17 cellular contexts compared by ENCODE assay signal in the genomic region with DNA sequence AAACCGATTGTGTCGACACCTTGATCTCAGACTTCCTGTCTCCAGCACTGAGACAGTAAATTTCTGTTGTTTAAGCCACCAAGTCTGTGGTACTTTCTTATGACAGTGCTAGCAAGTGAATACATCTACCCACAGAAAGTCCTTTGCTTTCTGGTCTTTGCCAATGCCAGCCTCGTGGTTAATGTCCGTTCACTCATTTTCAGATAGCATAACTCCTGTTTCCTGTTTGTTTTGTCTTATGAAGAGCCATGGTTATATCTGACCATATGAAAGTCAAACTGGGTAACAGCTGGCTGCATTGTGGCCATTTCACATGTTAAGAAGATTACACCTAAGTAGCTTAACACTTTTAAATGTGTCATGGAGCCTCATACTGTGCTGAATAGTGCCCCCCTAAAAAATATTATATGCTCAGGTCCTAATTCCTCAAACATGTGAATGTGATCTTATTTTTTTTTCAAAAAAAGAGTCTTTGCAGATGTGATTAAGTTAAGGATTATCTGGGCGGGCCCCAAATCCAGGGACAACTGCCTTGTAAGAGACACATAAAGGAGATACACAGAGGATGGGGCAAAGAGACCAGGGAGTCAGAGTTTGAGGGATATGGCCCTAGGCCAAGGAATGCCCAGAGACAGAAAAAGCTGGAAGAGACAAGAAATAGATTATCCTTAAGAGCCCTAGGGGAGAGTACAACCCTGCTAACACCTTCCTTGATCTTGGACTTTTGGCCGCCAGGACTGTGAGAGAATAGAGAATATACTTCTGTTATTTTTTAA.
DNase-seq lines count a peak whose midpoint lies in the region; ATAC-seq and TF ChIP-seq lines count a peak whose summit lies in the region.
"Had no signal": no experiment of that assay in that cellular context is flagged by ENCODE, and none has a peak within 500 bp of the region (broad histone marks: within the 10 kb centered on the region; RNA-seq: fewer than 3 reads in every experiment).

No MANE protein-coding gene starts in this region.

- peak; percentile 56 for ATAC-seq in GM19397 (IDR thresholded peaks at IDR 0.05; ENCODE audit: unreplicated experiment)
- peak; percentile 75 for ATAC-seq in HG03064 (IDR thresholded peaks at IDR 0.05; ENCODE audit: low read depth, unreplicated experiment)
- no peak for ATAC-seq in HG02571 (IDR thresholded peaks at IDR 0.05; ENCODE audit: unreplicated experiment)
- no peak for ATAC-seq in WTC11
- no peak for ATAC-seq in HG02970 (IDR thresholded peaks at IDR 0.05; ENCODE audit: low FRiP score, unreplicated experiment)
- ATAC-seq: gastrocnemius medialis, K562, lower lobe of right lung had no signal

- no peaks in the 10 kb centered on the region for H3K4me1 Mint-ChIP-seq in WTC11
- H3K4me1 Mint-ChIP-seq: CD8-positive, alpha-beta memory T cell had no signal

- H3K9me3 Mint-ChIP-seq in WTC11: peaks cover 12% of the 10 kb centered on the region

- POLR2A ChIA-PET in WTC11 (lab: Charles Lee): no interaction called here

- H3K4me3 ChIP-seq in GM12865 (ENCODE audit: low read depth, low read length): no peak overlapping the region
- H3K4me3 ChIP-seq: gastrocnemius medialis, K562, lower lobe of right lung had no signal

- no peaks in the 10 kb centered on the region for H3K27me3 Mint-ChIP-seq in WTC11 (ENCODE audit: low read depth)

- TF ChIP-seq CTCF in GM12865 (IDR thresholded peaks at IDR 0.05; ENCODE audit: insufficient read depth, low read depth, low read length, missing control alignments) (no peak), WTC11 (IDR thresholded peaks at IDR 0.05) (no peak)

- no peak overlapping the region for H3K27ac Mint-ChIP-seq in WTC11
- H3K27ac Mint-ChIP-seq: nephron had no signal

- CTCF ChIA-PET in WTC11 (lab: Charles Lee): no interaction called here

- H3K36me3 Mint-ChIP-seq in WTC11: no peaks in the 10 kb centered on the region; the same call in 1 of the 2 replicates
- H3K36me3 Mint-ChIP-seq: CD8-positive, alpha-beta memory T cell had no signal

- DNase-seq in GM12865 (ENCODE audit: low read depth): peak; percentile 92
- peak; percentile 97 for DNase-seq in NCI-H82 (lab: John Stamatoyannopoulos, UW)
- no peak for DNase-seq in NCI-H526 treated with DMSO at 0.1 percent for 48 hours (lab: John Stamatoyannopoulos, UW)
- DNase-seq in WTC11 (ENCODE audit: low spot score): no peak
- DNase-seq: aorta; CD8-positive, alpha-beta memory T cell; EL; gastrocnemius medialis; lower lobe of right lung; NCI-H1417; NCI-H526 had no signal

- no peak overlapping the region for H3K4me3 Mint-ChIP-seq in WTC11
- H3K4me3 Mint-ChIP-seq: CD8-positive, alpha-beta memory T cell; nephron had no signal

TF ChIP-seq in WTC11, 78 proteins besides CTCF, POLR2A, EP300 and RAD21:
- no peak for TF ChIP-seq ZNF317 (CRISPR knock-in tag; IDR thresholded peaks at IDR 0.05; ENCODE audit: borderline replicate concordance, low read depth)
- TF ChIP-seq E2F1 (CRISPR knock-in tag; IDR thresholded peaks at IDR 0.05): no peak
- TF ChIP-seq NR3C1 (CRISPR knock-in tag; conservative IDR thresholded peaks at IDR 0.05; ENCODE audit: low read depth): no peak
- no peak for TF ChIP-seq SP1 (CRISPR knock-in tag; conservative IDR thresholded peaks at IDR 0.05)
- TF ChIP-seq, protein P1, sequence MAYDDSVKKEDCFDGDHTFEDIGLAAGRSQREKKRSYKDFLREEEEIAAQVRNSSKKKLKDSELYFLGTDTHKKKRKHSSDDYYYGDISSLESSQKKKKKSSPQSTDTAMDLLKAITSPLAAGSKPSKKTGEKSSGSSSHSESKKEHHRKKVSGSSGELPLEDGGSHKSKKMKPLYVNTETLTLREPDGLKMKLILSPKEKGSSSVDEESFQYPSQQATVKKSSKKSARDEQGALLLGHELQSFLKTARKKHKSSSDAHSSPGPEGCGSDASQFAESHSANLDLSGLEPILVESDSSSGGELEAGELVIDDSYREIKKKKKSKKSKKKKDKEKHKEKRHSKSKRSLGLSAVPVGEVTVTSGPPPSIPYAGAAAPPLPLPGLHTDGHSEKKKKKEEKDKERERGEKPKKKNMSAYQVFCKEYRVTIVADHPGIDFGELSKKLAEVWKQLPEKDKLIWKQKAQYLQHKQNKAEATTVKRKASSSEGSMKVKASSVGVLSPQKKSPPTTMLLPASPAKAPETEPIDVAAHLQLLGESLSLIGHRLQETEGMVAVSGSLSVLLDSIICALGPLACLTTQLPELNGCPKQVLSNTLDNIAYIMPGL (CRISPR knock-in tag; IDR thresholded peaks at IDR 0.05): no peak

Comparison
In these comparisons a context has a peak if more than half of its experiments do, and no peak if none do; other contexts are left out.
1. DNase-seq: peak in GM12865 (single experiment) and NCI-H82 (single experiment); none in NCI-H526 treated with DMSO at 0.1 percent for 48 hours (single experiment) and WTC11 (single experiment).
2. ATAC-seq: peak in GM19397 (single experiment) and HG03064 (single experiment); none in HG02571 (single experiment), WTC11 (single experiment) and HG02970 (single experiment).